Comparison of ENCODE assay signal across 1 cellular context in genomic region chr17:2401426-2402221, GRCh38.
TF ChIP-seq lines count a peak whose summit lies in the region.

No MANE protein-coding gene starts in this region.

TF ChIP-seq in K562, 482 proteins besides CTCF, POLR2A, EP300 and RAD21 (continued from another document and continues in another):
- TF ChIP-seq SAFB (IDR thresholded peaks at IDR 0.05; ENCODE audit: borderline replicate concordance, low read depth, low read length) (peak; percentile 94), RBFOX2 (IDR thresholded peaks at IDR 0.05; ENCODE audit: low read depth, low read length) (peak; percentile 55), ZNF830 (CRISPR knock-in tag; IDR thresholded peaks at IDR 0.05) (no peak), BRD4 (IDR thresholded peaks at IDR 0.05) (peak; percentile 43; the same call in 1 of the 2 replicates), MTA3 (IDR thresholded peaks at IDR 0.05; ENCODE audit: borderline replicate concordance) (no peak), THAP7 (CRISPR knock-in tag; IDR thresholded peaks at IDR 0.05) (no peak), ZC3H8 (IDR thresholded peaks at IDR 0.05) (no peak), JUND (IDR thresholded peaks at IDR 0.05; ENCODE audit: borderline replicate concordance, low read depth, low read length) (peak; percentile 44; the same call in 1 of the 2 replicates), JUND (tag; IDR thresholded peaks at IDR 0.05; ENCODE audit: borderline replicate concordance, low read depth, low read length) (no peak), ZBTB40 (IDR thresholded peaks at IDR 0.05) (0 out of 2 replicates have a peak, but pooled peaks have one; percentile 12), ZBTB40 (CRISPR knock-in tag; IDR thresholded peaks at IDR 0.05) (no peak), MEF2D (tag; conservative IDR thresholded peaks at IDR 0.05; ENCODE audit: low read depth) (no peak), MCM3 (IDR thresholded peaks at IDR 0.05) (no peak), ATF3 (IDR thresholded peaks at IDR 0.05) (0 out of 2 replicates have a peak, but pooled peaks have one; percentile 40), ATF3 (CRISPR knock-in tag; conservative IDR thresholded peaks at IDR 0.05) (no peak), GMEB1 (CRISPR knock-in tag; IDR thresholded peaks at IDR 0.05) (peak; percentile 72), EP400 (IDR thresholded peaks at IDR 0.05) (peak; percentile 88), CCNT2 (IDR thresholded peaks at IDR 0.05; ENCODE audit: borderline replicate concordance, extremely low read depth, insufficient read length, low read depth, low read length) (peak; percentile 52), NR2C1 (IDR thresholded peaks at IDR 0.05) (no peak), NR2C1 (tag; IDR thresholded peaks at IDR 0.05) (0 out of 2 replicates have a peak, but pooled peaks have one; percentile 26), GABPB1 (CRISPR knock-in tag; IDR thresholded peaks at IDR 0.05) (no peak; the same call in 1 of the 2 replicates), ELF1 (tag; IDR thresholded peaks at IDR 0.05) (peak; percentile 72; the same call in 1 of the 2 replicates), TGIF2 (CRISPR knock-in tag; IDR thresholded peaks at IDR 0.05) (peak; percentile 29; the same call in 1 of the 2 replicates), HDAC2 (IDR thresholded peaks at IDR 0.05) (0 out of 2 replicates have a peak, but pooled peaks have one; percentile 57), WHSC1 (IDR thresholded peaks at IDR 0.05; ENCODE audit: low read length) (no peak), NUFIP1 (IDR thresholded peaks at IDR 0.05; ENCODE audit: partially characterized antibody) (peak; percentile 39), KLF13 (tag; IDR thresholded peaks at IDR 0.05; ENCODE audit: borderline replicate concordance, low read depth) (peak; percentile 74; the same call in 1 of the 2 replicates), CREB1 (IDR thresholded peaks at IDR 0.05) (peak; percentile 60; the same call in 1 of the 2 replicates), CREB1 (CRISPR knock-in tag; IDR thresholded peaks at IDR 0.05) (peak; percentile 88), HMGN3 (IDR thresholded peaks at IDR 0.05; ENCODE audit: borderline replicate concordance, extremely low read depth, insufficient read length, low read depth, low read length) (peak; percentile 73), SUPT5H (IDR thresholded peaks at IDR 0.05) (peak; percentile 32; the same call in 1 of the 2 replicates), MYNN (IDR thresholded peaks at IDR 0.05) (0 out of 2 replicates have a peak, but pooled peaks have one; percentile 41), MYNN (CRISPR knock-in tag; IDR thresholded peaks at IDR 0.05) (no peak), CXXC5 (CRISPR knock-in tag; IDR thresholded peaks at IDR 0.05) (peak; percentile 93), MTA1 (IDR thresholded peaks at IDR 0.05; ENCODE audit: borderline replicate concordance) (peak; percentile 76; the same call in 1 of the 2 replicates), ZNF347 (CRISPR knock-in tag; IDR thresholded peaks at IDR 0.05; ENCODE audit: low read depth) (no peak), MIER1 (IDR thresholded peaks at IDR 0.05; ENCODE audit: low read depth) (0 out of 2 replicates have a peak, but pooled peaks have one; percentile 36), TEAD1 (CRISPR knock-in tag; IDR thresholded peaks at IDR 0.05) (0 out of 4 replicates have a peak, but pooled peaks of 1 of the 2 experiments have one; percentile 25), THRAP3 (IDR thresholded peaks at IDR 0.05; ENCODE audit: borderline replicate concordance) (no peak), CHD1 (IDR thresholded peaks at IDR 0.05; ENCODE audit: low read length) (peak; percentile 29), EGR1 (conservative IDR thresholded peaks at IDR 0.05) (peak; percentile 65), ATF6 (CRISPR knock-in tag; IDR thresholded peaks at IDR 0.05) (0 out of 2 replicates have a peak, but pooled peaks have one; percentile 56), ATF1 (CRISPR knock-in tag; IDR thresholded peaks at IDR 0.05) (0 out of 2 replicates have a peak, but pooled peaks have one; percentile 38), ATF1 (tag; IDR thresholded peaks at IDR 0.05) (peak; percentile 96), RBM17 (IDR thresholded peaks at IDR 0.05; ENCODE audit: borderline replicate concordance, low read depth, low read length) (no peak), USF2 (CRISPR knock-in tag; IDR thresholded peaks at IDR 0.05) (no peak), VEZF1 (CRISPR knock-in tag; IDR thresholded peaks at IDR 0.05) (peak; percentile 99), MAX (CRISPR knock-in tag; IDR thresholded peaks at IDR 0.05) (peak; percentile 91), ZNF589 (CRISPR knock-in tag; IDR thresholded peaks at IDR 0.05; ENCODE audit: low read depth) (no peak), CBX3 (IDR thresholded peaks at IDR 0.05; ENCODE audit: borderline replicate concordance in 1 of 2, low read length in 2 of 2) (no peak)
